Comparison of ENCODE assay signal across 34 cellular contexts in genomic region chr3:190892328-190893011, GRCh38. TPM values are rescaled to one million over a fixed set of nuclear protein-coding genes. Genes with fewer than 3 reads are reported as not detected.
DNase-seq lines count a peak whose midpoint lies in the region; ATAC-seq and TF ChIP-seq lines count a peak whose summit lies in the region.
"Had no signal": no experiment of that assay in that cellular context is flagged by ENCODE, and none has a peak within 500 bp of the region (broad histone marks: within the 10 kb centered on the region; RNA-seq: fewer than 3 reads in every experiment).

No MANE protein-coding gene starts in this region.

- no peak for TF ChIP-seq POLR2A in Peyer's patch (IDR thresholded peaks at IDR 0.05)

- H3K27me3 Mint-ChIP-seq in H9 (ENCODE audit: low read depth) (no peaks in the 10 kb centered on the region), WTC11 (ENCODE audit: low read depth) (no peaks in the 10 kb centered on the region)
- H3K27me3 Mint-ChIP-seq: activated CD4-positive, alpha-beta memory T cell treated with anti-CD3 and anti-CD28 coated beads, Interleukin-2, amount 10 ng/mL, durations not matched to agents 7 days and 5 days; activated naive CD8-positive, alpha-beta T cell treated with anti-CD3 and anti-CD28 coated beads, Interleukin-2, amount 10 ng/mL, durations not matched to agents 7 days and 5 days; effector memory CD8-positive, alpha-beta T cell had no signal

- no peak overlapping the region for H3K23ac ChIP-seq in H9 (ENCODE audit: insufficient read length, low read depth, low read length)

- H2BK12ac ChIP-seq in H9 (ENCODE audit: insufficient read length, low read depth, low read length): no peak overlapping the region

- H3K36me3 ChIP-seq in Peyer's patch (no peaks in the 10 kb centered on the region), mucosa of descending colon (ENCODE audit: low read depth) (no peaks in the 10 kb centered on the region)
- H3K36me3 ChIP-seq: BLaER1, esophagus muscularis mucosa, gastroesophageal sphincter, thoracic aorta, vagina had no signal

- H3K4me3 ChIP-seq in Peyer's patch: no peak overlapping the region
- H3K4me3 ChIP-seq in mucosa of descending colon: no peak overlapping the region
- H3K4me3 ChIP-seq: BLaER1, esophagus muscularis mucosa, gastroesophageal sphincter, thoracic aorta, vagina had no signal

- H4K8ac ChIP-seq in H9 (replicated peaks; ENCODE audit: insufficient read length, low read depth, low read length): no peak overlapping the region

- no peaks in the 10 kb centered on the region for H3K79me2 ChIP-seq in H9 (ENCODE audit: insufficient read depth, low read length)

- peak overlapping the region in 1 of 3 experiments; percentile 58; a peak in 2 of 7 replicates for H3K27ac Mint-ChIP-seq in H9
- H3K27ac Mint-ChIP-seq in WTC11: peak overlapping the region; percentile 43; the same call in 1 of the 2 replicates
- H3K27ac Mint-ChIP-seq: activated CD4-positive, alpha-beta memory T cell treated with anti-CD3 and anti-CD28 coated beads, Interleukin-2, amount 10 ng/mL, durations not matched to agents 7 days and 5 days; activated naive CD8-positive, alpha-beta T cell treated with anti-CD3 and anti-CD28 coated beads, Interleukin-2, amount 10 ng/mL, durations not matched to agents 7 days and 5 days; effector memory CD8-positive, alpha-beta T cell; stimulated activated naive B cell treated with anti-CD40 and anti-IgM and Interleukin-4, amounts not matched to agents 10 μg/mL and 1 μg/mL and 100 μg/mL, for 72 hours had no signal

- H3K9me3 ChIP-seq in H9 (ENCODE audit: control insufficient read depth, low read depth, low read length) (no peaks in the 10 kb centered on the region), Peyer's patch (no peaks in the 10 kb centered on the region), mucosa of descending colon (peaks cover 7% of the 10 kb centered on the region)
- H3K9me3 ChIP-seq: vagina had no signal

- H3K27me3 ChIP-seq in H9 (ENCODE audit: insufficient read depth, low read length): no peaks in the 10 kb centered on the region
- H3K27me3 ChIP-seq in foreskin keratinocyte: no peaks in the 10 kb centered on the region
- no peaks in the 10 kb centered on the region for H3K27me3 ChIP-seq in Peyer's patch
- H3K27me3 ChIP-seq: BLaER1, esophagus muscularis mucosa, vagina had no signal

- H3K9me3 Mint-ChIP-seq in H9 (peaks cover 7 to 10% of the 10 kb centered on the region in 2 experiments; a peak in 3 of 5 replicates), WTC11 (peaks cover 34% of the 10 kb centered on the region)
- H3K9me3 Mint-ChIP-seq: neural crest cell had no signal

- H3K4me3 Mint-ChIP-seq in H9: no peak overlapping the region
- H3K4me3 Mint-ChIP-seq in WTC11: no peak overlapping the region
- H3K4me3 Mint-ChIP-seq: activated CD4-positive, alpha-beta memory T cell treated with anti-CD3 and anti-CD28 coated beads, Interleukin-2, amount 10 ng/mL, durations not matched to agents 7 days and 5 days; activated naive CD8-positive, alpha-beta T cell treated with anti-CD3 and anti-CD28 coated beads, Interleukin-2, amount 10 ng/mL, durations not matched to agents 7 days and 5 days; effector memory CD8-positive, alpha-beta T cell; neural crest cell; stimulated activated naive B cell treated with anti-CD40 and anti-IgM and Interleukin-4, amounts not matched to agents 10 μg/mL and 1 μg/mL and 100 μg/mL, for 72 hours had no signal

- DNase-seq in D341Med (ENCODE audit: low spot score) (peak; percentile 44), H9 (peak; percentile 36), WTC11 (ENCODE audit: low spot score) (no peak), foreskin keratinocyte (no peak), LoVo (ENCODE audit: low spot score) (no peak), AG20443 (ENCODE audit: low spot score) (no peak), Peyer's patch (no peak), mucosa of descending colon (no peak)
- DNase-seq: ACHN; activated CD4-positive, alpha-beta memory T cell treated with anti-CD3 and anti-CD28 coated beads, Interleukin-2, amount 10 ng/mL, durations not matched to agents 7 days and 5 days; activated effector memory CD4-positive, alpha-beta T cell treated with anti-CD3 and anti-CD28 coated beads, Interleukin-2, amount 50 U/mL, for 16 hours; activated naive CD8-positive, alpha-beta T cell treated with anti-CD3 and anti-CD28 coated beads, Interleukin-2, amount 10 ng/mL, durations not matched to agents 7 days and 5 days; activated T-cell treated with anti-CD3 and anti-CD28 coated beads for 4 hours; COR-L47; effector memory CD8-positive, alpha-beta T cell; hypothalamus; kidney; NCI-H146; NCI-H2171 treated with DMSO at 0.1 percent for 48 hours; NCI-H774; right cardiac atrium; stimulated activated CD4-positive, alpha-beta T cell treated with anti-CD3 and anti-CD28 coated beads, Interleukin-4, amount 100 ng/mL, for 24 hours; stimulated activated naive B cell treated with anti-CD40 and anti-IgM and Interleukin-4, amounts not matched to agents 10 μg/mL and 1 μg/mL and 100 μg/mL, for 72 hours; T1000 had no signal

- no peaks in the 10 kb centered on the region for H4K20me1 ChIP-seq in H9 (ENCODE audit: control insufficient read depth, insufficient read depth, insufficient read length)
- H4K20me1 ChIP-seq: BLaER1 had no signal

- H3K4me1 ChIP-seq in H9 (ENCODE audit: insufficient read depth, low read length): no peaks in the 10 kb centered on the region
- no peaks in the 10 kb centered on the region for H3K4me1 ChIP-seq in foreskin keratinocyte
- no peaks in the 10 kb centered on the region for H3K4me1 ChIP-seq in Peyer's patch
- no peaks in the 10 kb centered on the region for H3K4me1 ChIP-seq in mucosa of descending colon (ENCODE audit: low read depth)
- H3K4me1 ChIP-seq: BLaER1, esophagus muscularis mucosa, gastroesophageal sphincter, vagina had no signal

- H4K5ac ChIP-seq in H9 (ENCODE audit: insufficient read length, low read depth, low read length): no peak overlapping the region

- no peak overlapping the region for H3K14ac ChIP-seq in H9 (ENCODE audit: insufficient read depth, low read length)

- POLR2A ChIA-PET in WTC11 (lab: Charles Lee): no interaction called here

- H2AFZ ChIP-seq in H9 (ENCODE audit: low read length): no peak overlapping the region

- H2BK5ac ChIP-seq in H9 (ENCODE audit: insufficient read length, low read length): no peak overlapping the region

- no peak overlapping the region for H3K4ac ChIP-seq in H9 (ENCODE audit: low read depth, low read length)

- no peak overlapping the region for H3K27ac ChIP-seq in H9 (ENCODE audit: insufficient read length, low read depth, low read length)
- H3K27ac ChIP-seq in foreskin keratinocyte: no peak overlapping the region
- no peak overlapping the region for H3K27ac ChIP-seq in Peyer's patch
- H3K27ac ChIP-seq: BLaER1, esophagus muscularis mucosa, gastroesophageal sphincter, thoracic aorta, vagina had no signal

- no peak overlapping the region for H3K4me2 ChIP-seq in H9 (ENCODE audit: insufficient read depth, insufficient read length, low read length)
- H3K4me2 ChIP-seq: BLaER1 had no signal

- no peak overlapping the region for H2BK15ac ChIP-seq in H9 (ENCODE audit: low read depth, low read length)

- H3K79me1 ChIP-seq in H9 (ENCODE audit: insufficient read depth, low read depth, low read length, poor library complexity, severe bottlenecking): no peaks in the 10 kb centered on the region

- H3K18ac ChIP-seq in H9 (ENCODE audit: insufficient read length, low read depth, low read length): no peak overlapping the region

- H3K36me3 Mint-ChIP-seq in H9 (ENCODE audit: insufficient read depth in 1 of 3, low read depth in 3 of 3) (peaks cover 0 to 19% (median 0%) of the 10 kb centered on the region in 3 experiments; a peak in 2 of 7 replicates), WTC11 (peaks cover 21% of the 10 kb centered on the region)
- H3K36me3 Mint-ChIP-seq: activated naive CD8-positive, alpha-beta T cell treated with anti-CD3 and anti-CD28 coated beads, Interleukin-2, amount 10 ng/mL, durations not matched to agents 7 days and 5 days; brain; stimulated activated naive B cell treated with anti-CD40 and anti-IgM and Interleukin-4, amounts not matched to agents 10 μg/mL and 1 μg/mL and 100 μg/mL, for 72 hours had no signal

- H3K23me2 ChIP-seq in H9 (ENCODE audit: insufficient read length, low read depth, low read length, poor library complexity, severe bottlenecking): no peaks in the 10 kb centered on the region

- H2BK20ac ChIP-seq in H9 (ENCODE audit: low read depth, low read length, poor library complexity, severe bottlenecking): no peak overlapping the region

- no peak overlapping the region for H2AK5ac ChIP-seq in H9 (ENCODE audit: insufficient read length, low read length)

- H3K9ac ChIP-seq in H9 (ENCODE audit: extremely low read depth, insufficient read length, low read length): no peak overlapping the region
- H3K9ac ChIP-seq: BLaER1 had no signal

- peaks cover 0 to 8% of the 10 kb centered on the region in 2 experiments; a peak in 2 of 4 replicates for H3K4me1 Mint-ChIP-seq in H9
- peaks cover 4% of the 10 kb centered on the region; the same call in 1 of the 2 replicates for H3K4me1 Mint-ChIP-seq in WTC11
- H3K4me1 Mint-ChIP-seq: activated CD4-positive, alpha-beta memory T cell treated with anti-CD3 and anti-CD28 coated beads, Interleukin-2, amount 10 ng/mL, durations not matched to agents 7 days and 5 days; activated naive CD8-positive, alpha-beta T cell treated with anti-CD3 and anti-CD28 coated beads, Interleukin-2, amount 10 ng/mL, durations not matched to agents 7 days and 5 days; brain; neural crest cell; stimulated activated naive B cell treated with anti-CD40 and anti-IgM and Interleukin-4, amounts not matched to agents 10 μg/mL and 1 μg/mL and 100 μg/mL, for 72 hours had no signal

- no CpG with 5 or more reads among the region's 6 CpGs for WGBS in H9 (ENCODE audit: extremely low coverage, insufficient read length, low lambda C conversion rate)

- no peak overlapping the region for H2BK120ac ChIP-seq in H9 (ENCODE audit: low read depth, low read length, poor library complexity, severe bottlenecking)

- no peak overlapping the region for H4K91ac ChIP-seq in H9 (ENCODE audit: insufficient read length, low read depth, low read length)

- TF ChIP-seq CTCF in H9 (conservative IDR thresholded peaks at IDR 0.05): no peak
- no peak for TF ChIP-seq CTCF in WTC11 (IDR thresholded peaks at IDR 0.05)
- no peak for TF ChIP-seq CTCF in foreskin keratinocyte (conservative IDR thresholded peaks at IDR 0.05)
- TF ChIP-seq CTCF in Peyer's patch (IDR thresholded peaks at IDR 0.05): no peak
- TF ChIP-seq CTCF in mucosa of descending colon (IDR thresholded peaks at IDR 0.05): no peak

- peak; percentile 92 for ATAC-seq in WTC11
- peak; percentile 39 for ATAC-seq in foreskin keratinocyte
- no peak for ATAC-seq in mucosa of descending colon
- ATAC-seq: effector memory CD8-positive, alpha-beta T cell; gastroesophageal sphincter; right cardiac atrium; Right ventricle myocardium inferior; stimulated activated naive B cell treated with anti-CD40 and anti-IgM and Interleukin-4, amounts not matched to agents 10 μg/mL and 1 μg/mL and 100 μg/mL, for 72 hours had no signal

- CTCF ChIA-PET in WTC11 (lab: Charles Lee): interaction anchor here (1.2 to 1.5 kb wide), 2 partner anchors 9 to 49 kb away, joined by 3 to 11 read pairs; no protein-coding TSS in a partner anchor

- no peak overlapping the region for H3K56ac ChIP-seq in H9 (ENCODE audit: insufficient read length, low read depth, low read length)

- intact Hi-C loops in mucosa of descending colon (cut with DNase I, micrococcal nuclease): no loop called here

- no peak overlapping the region for H3T11ph ChIP-seq in H9 (ENCODE audit: low read length)

RNA-seq across cellular contexts. Expression of gene GMNC, which starts 30.0 kb away (rescaled TPM):
- total RNA-seq in H9 (2021) (not detected in 2 replicates), WTC11 (2021) (0.07 to 0.39 TPM (median 0.25 TPM) in 3 replicates), foreskin keratinocyte (not detected in 2 replicates), Peyer's patch (not detected), mucosa of descending colon (not detected)
- polyA plus RNA-seq in foreskin keratinocyte: not detected in 2 replicates
- total RNA-seq: activated CD4-positive, alpha-beta memory T cell treated with anti-CD3 and anti-CD28 coated beads, Interleukin-2, amount 10 ng/mL, durations not matched to agents 7 days and 5 days; activated naive CD8-positive, alpha-beta T cell treated with anti-CD3 and anti-CD28 coated beads, Interleukin-2, amount 10 ng/mL, durations not matched to agents 7 days and 5 days; esophagus muscularis mucosa; gastroesophageal sphincter; lower leg skin; mononuclear cell; neural crest cell; thoracic aorta had no signal
- polyA plus RNA-seq: right cardiac atrium had no signal

Comparison
In these comparisons a context has a peak if more than half of its experiments do, and no peak if none do; other contexts are left out.
1. DNase-seq: peak in D341Med (single experiment) and H9 (single experiment); none in WTC11 (single experiment), foreskin keratinocyte (0 of 2), LoVo (single experiment), AG20443 (single experiment), Peyer's patch (0 of 3) and mucosa of descending colon (0 of 3).